1 cellular context compared by ENCODE assay signal in the genomic region with DNA sequence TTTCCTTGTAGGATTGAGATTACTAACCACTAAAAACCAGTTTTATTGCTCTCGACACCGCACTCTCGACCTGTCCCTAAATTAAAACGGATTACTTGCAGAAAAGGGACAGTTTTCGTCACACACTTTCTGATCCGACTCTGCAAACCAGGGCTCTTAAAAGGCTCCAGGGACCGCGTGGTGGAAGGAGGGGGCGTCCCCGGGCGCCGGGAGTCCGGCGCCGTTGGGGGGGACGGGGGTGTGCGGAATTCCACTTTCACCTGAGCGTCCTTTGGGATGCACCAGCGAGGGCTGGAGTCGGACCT.
TF ChIP-seq lines count a peak whose summit lies in the region.

No MANE protein-coding gene starts in this region.

TF ChIP-seq in HepG2, 621 proteins besides CTCF, POLR2A, EP300 and RAD21:
- no peak for TF ChIP-seq ZSCAN12 (CRISPR knock-in tag; IDR thresholded peaks at IDR 0.05)
- TF ChIP-seq CBX2 (IDR thresholded peaks at IDR 0.05; ENCODE audit: low read depth, low read length), result 0 out of 2 replicates have a peak, but pooled peaks have one; percentile 75
- no peak for TF ChIP-seq CBX2 (CRISPR knock-in tag; IDR thresholded peaks at IDR 0.05; ENCODE audit: low read depth)
- TF ChIP-seq AKAP8 (CRISPR knock-in tag; IDR thresholded peaks at IDR 0.05), result no peak
- 0 out of 2 replicates have a peak, but pooled peaks have one; percentile 44 for TF ChIP-seq NAIF1 (CRISPR knock-in tag; IDR thresholded peaks at IDR 0.05; ENCODE audit: borderline replicate concordance)
- no peak for TF ChIP-seq ZNF20 (CRISPR knock-in tag; IDR thresholded peaks at IDR 0.05)
- no peak for TF ChIP-seq ZNF644 (CRISPR knock-in tag; IDR thresholded peaks at IDR 0.05; ENCODE audit: low read depth)
- TF ChIP-seq SRSF1 (optimal IDR thresholded peaks at IDR 0.05; ENCODE audit: low read depth, low read length), result peak; percentile 52
- TF ChIP-seq RNF2 (conservative IDR thresholded peaks at IDR 0.05; ENCODE audit: low read depth), result 0 out of 2 replicates have a peak, but pooled peaks have one; percentile 40
- TF ChIP-seq, protein P1, sequence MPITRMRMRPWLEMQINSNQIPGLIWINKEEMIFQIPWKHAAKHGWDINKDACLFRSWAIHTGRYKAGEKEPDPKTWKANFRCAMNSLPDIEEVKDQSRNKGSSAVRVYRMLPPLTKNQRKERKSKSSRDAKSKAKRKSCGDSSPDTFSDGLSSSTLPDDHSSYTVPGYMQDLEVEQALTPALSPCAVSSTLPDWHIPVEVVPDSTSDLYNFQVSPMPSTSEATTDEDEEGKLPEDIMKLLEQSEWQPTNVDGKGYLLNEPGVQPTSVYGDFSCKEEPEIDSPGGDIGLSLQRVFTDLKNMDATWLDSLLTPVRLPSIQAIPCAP (CRISPR knock-in tag; IDR thresholded peaks at IDR 0.05; ENCODE audit: low read depth), result no peak
- TF ChIP-seq, protein P2, sequence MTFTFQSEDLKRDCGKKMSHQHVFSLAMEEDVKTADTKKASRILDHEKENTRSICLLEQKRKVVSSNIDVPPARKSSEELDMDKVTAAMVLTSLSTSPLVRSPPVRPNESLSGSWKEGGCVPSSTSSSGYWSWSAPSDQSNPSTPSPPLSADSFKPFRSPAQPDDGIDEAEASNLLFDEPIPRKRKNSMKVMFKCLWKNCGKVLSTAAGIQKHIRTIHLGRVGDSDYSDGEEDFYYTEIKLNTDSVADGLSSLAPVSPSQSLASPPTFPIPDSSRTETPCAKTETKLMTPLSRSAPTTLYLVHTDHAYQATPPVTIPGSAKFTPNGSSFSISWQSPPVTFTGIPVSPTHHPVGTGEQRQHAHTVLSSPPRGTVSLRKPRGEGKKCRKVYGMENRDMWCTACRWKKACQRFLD (CRISPR knock-in tag; IDR thresholded peaks at IDR 0.05; ENCODE audit: borderline replicate concordance), result no peak
- TF ChIP-seq ZNF292 (CRISPR knock-in tag; IDR thresholded peaks at IDR 0.05; ENCODE audit: borderline replicate concordance, low read depth), result no peak
